10 cellular contexts compared by ENCODE assay signal in the genomic region with DNA sequence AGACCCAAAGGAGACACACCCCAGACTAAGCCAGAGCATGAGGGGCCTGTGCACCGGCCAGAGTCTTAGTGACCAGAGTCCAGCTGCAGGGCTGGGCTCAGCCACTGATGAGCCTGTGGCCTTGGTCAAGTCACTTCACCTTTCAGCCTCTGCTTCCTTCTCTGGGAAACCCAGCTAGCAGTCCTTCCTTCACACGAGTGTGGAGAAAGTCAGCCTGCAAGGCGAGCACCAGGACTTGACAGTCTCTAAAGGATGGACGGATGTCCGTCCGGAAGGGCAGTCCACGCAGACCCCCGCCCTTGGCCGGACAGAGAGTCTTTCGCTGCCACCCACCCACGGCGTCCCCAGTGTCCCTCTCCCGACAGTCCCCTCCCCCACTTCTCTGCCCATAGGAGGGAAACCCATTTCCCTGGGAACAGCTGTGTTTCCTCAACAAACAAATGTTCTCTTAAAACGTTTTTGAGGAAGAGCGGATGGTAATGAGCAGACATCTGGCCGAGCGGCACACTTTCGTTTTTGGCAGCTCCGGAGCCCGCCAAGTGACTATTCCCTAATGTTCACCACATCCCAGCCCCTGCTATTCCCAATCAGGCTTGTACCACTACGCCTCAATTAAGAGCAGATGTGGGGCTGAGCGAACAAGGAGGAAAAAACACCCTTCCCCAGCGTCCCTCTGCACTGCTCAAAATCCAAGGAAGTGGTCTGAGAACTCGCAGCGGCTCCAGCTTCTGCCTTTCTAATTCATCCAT.
DNase-seq lines count a peak whose midpoint lies in the region; ATAC-seq and TF ChIP-seq lines count a peak whose summit lies in the region.
"Had no signal": no experiment of that assay in that cellular context is flagged by ENCODE, and none has a peak within 500 bp of the region (broad histone marks: within the 10 kb centered on the region; RNA-seq: fewer than 3 reads in every experiment).

No MANE protein-coding gene starts in this region.

- H3K36me3 ChIP-seq in BE2C (no peaks in the 10 kb centered on the region), psoas muscle (ENCODE audit: insufficient read depth in 1 of 2, low read depth in 1 of 2) (no peaks in the 10 kb centered on the region)

- H3K27me3 ChIP-seq in BE2C (no peaks in the 10 kb centered on the region), psoas muscle (ENCODE audit: insufficient read depth in 3 of 3, low read length in 2 of 3) (peaks cover 0 to 20% (median 5%) of the 10 kb centered on the region in 3 donors)

- no peak for DNase-seq in BE2C
- DNase-seq in RPMI7951 (ENCODE audit: low read depth), result peak; percentile 86
- peak; percentile 66 to 85 for DNase-seq in foreskin fibroblast
- DNase-seq in psoas muscle, result peak; percentile 47 to 62
- no peak for DNase-seq in middle frontal gyrus (ENCODE audit: extremely low spot score, low spot score)
- no peak for DNase-seq in NCI-H82 treated with DMSO at 0.1 percent for 48 hours (lab: John Stamatoyannopoulos, UW; ENCODE audit: unreplicated experiment)
- no peak for DNase-seq in SK-N-DZ (ENCODE audit: low spot score)
- DNase-seq in NCI-H526 treated with DMSO at 0.1 percent for 48 hours (lab: John Stamatoyannopoulos, UW), result no peak
- DNase-seq: caudate nucleus, PC-9 had no signal

- peak overlapping the region; percentile 32 for H3K27ac ChIP-seq in psoas muscle
- H3K27ac ChIP-seq: PC-9 had no signal

- H3K4me1 ChIP-seq in BE2C, result no peaks in the 10 kb centered on the region
- H3K4me1 ChIP-seq in psoas muscle, result no peaks in the 10 kb centered on the region

- H3K9me3 ChIP-seq in BE2C (no peaks in the 10 kb centered on the region), psoas muscle (no peaks in the 10 kb centered on the region)

- 6 to 10% (median 8%) methylated on average over 25 of the region's 25 CpGs for WGBS in psoas muscle, 3 donors

- peak; percentile 23 to 47 (median 36) for ATAC-seq in psoas muscle

- intact Hi-C loops in psoas muscle (cut with DNase I), result no loop called here

- TF ChIP-seq CTCF in BE2C (IDR thresholded peaks at IDR 0.05; ENCODE audit: low read depth, low read length) (no peak), foreskin fibroblast (IDR thresholded peaks at IDR 0.05; ENCODE audit: low read depth, low read length) (no peak), psoas muscle (IDR thresholded peaks at IDR 0.05) (no peak)

- H3K4me3 ChIP-seq in BE2C (ENCODE audit: low read depth, low read length) (peak overlapping the region; percentile 62), foreskin fibroblast (ENCODE audit: low read depth in 1 of 2, low read length in 2 of 2) (peak overlapping the region; percentile 45 to 54), psoas muscle (peak overlapping the region; percentile 57)
- H3K4me3 ChIP-seq: PC-9 had no signal

Comparison
In these comparisons a context has a peak if more than half of its experiments do, and no peak if none do; other contexts are left out.
1. DNase-seq: peak in RPMI7951 (single experiment), foreskin fibroblast (2 of 2) and psoas muscle (2 of 2); none in BE2C (single experiment), middle frontal gyrus (single experiment), NCI-H82 treated with DMSO at 0.1 percent for 48 hours (single experiment), SK-N-DZ (single experiment) and NCI-H526 treated with DMSO at 0.1 percent for 48 hours (single experiment).
2. Peak in every context shown above with its lines, with median percentiles within 50 percentile points of each other: H3K4me3 ChIP-seq.